8 cellular contexts compared by ENCODE assay signal in the genomic region with DNA sequence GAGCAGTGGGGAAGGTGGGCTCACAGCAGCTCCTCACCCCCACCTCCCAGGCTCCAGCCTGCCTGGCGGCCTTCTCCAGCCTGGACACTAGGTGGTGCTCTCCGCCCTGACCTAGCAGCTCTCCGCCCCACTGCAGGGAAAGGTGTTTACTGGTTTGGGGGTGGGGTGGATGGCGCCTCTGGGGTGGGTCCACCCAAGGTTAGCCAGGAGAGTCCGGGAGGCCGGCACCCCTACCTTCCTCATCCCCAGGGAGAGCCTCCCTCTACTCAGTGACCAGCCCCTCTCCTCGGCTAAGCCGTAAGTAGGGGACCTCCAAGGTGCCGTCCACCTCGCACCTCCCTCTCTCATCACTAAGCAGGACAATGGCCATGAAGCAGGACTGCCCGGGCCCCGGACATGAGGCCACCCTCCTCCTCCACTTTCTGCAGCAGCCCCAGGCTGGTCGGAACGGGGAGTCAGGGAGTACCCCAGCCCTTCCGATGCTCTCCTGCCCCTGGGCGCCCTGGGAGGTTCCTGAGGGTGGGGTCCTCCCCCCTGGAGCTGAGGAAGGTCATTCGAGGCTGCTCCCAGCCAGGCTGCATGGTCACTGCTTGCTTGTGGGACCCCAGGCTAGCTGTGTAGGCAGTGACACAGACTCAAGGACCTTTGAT.
A peak's percentile ranks its signal among the peaks of the same experiment; 100 is the strongest.
DNase-seq lines count a peak whose midpoint lies in the region; ATAC-seq and TF ChIP-seq lines count a peak whose summit lies in the region.

No MANE protein-coding gene starts in this region.

- H3K4me3 Mint-ChIP-seq in endothelial cell (ENCODE audit: unreplicated experiment) (no peak overlapping the region), mesothelial cell of epicardium (peak overlapping the region; percentile 45)

- H3K36me3 Mint-ChIP-seq in endothelial cell (ENCODE audit: low read depth, unreplicated experiment) (no peaks in the 10 kb centered on the region), mesothelial cell of epicardium (no peaks in the 10 kb centered on the region)

- ATAC-seq in GM19395 (IDR thresholded peaks at IDR 0.05; ENCODE audit: unreplicated experiment), result no peak

- H3K9me3 Mint-ChIP-seq in endothelial cell (ENCODE audit: unreplicated experiment) (no peaks in the 10 kb centered on the region), mesothelial cell of epicardium (no peaks in the 10 kb centered on the region)

- TF ChIP-seq CTCF in endothelial cell (IDR thresholded peaks at IDR 0.05; ENCODE audit: unreplicated experiment) (peak; percentile 79), mesothelial cell of epicardium (IDR thresholded peaks at IDR 0.05; ENCODE audit: unreplicated experiment) (peak; percentile 59)

- DNase-seq in activated gamma-delta T cell treated with Interleukin-2 at 50 U/mL for 16 hours (peak; percentile 58), activated gamma-delta T cell (lab: John Stamatoyannopoulos, UW) (no peak), NCI-H226 (peak; percentile 20), endothelial cell (ENCODE audit: low spot score) (peak; percentile 72), mesothelial cell of epicardium (ENCODE audit: low spot score in 2 of 2, unreplicated experiment in 2 of 2) (peak in 1 of 2 experiments; percentile 67)
- peak; percentile 16 to 35 for DNase-seq in activated CD8-positive, alpha-beta memory T cell treated with anti-CD3 and anti-CD28 coated beads for 1 hour (ENCODE audit: extremely low read depth in 1 of 2, low read depth in 1 of 2)
- peak; percentile 18 for DNase-seq in stimulated activated CD8-positive, alpha-beta memory T cell treated with anti-CD3 and anti-CD28 coated beads, Interleukin-7, amount 100 ng/mL, for 24 hours (ENCODE audit: low read depth)

- no peak overlapping the region for H3K27ac Mint-ChIP-seq in endothelial cell (ENCODE audit: unreplicated experiment)
- H3K27ac Mint-ChIP-seq in mesothelial cell of epicardium, result no peak overlapping the region

- H3K27me3 Mint-ChIP-seq in endothelial cell (ENCODE audit: unreplicated experiment), result peaks cover 12% of the 10 kb centered on the region
- peaks cover 5% of the 10 kb centered on the region for H3K27me3 Mint-ChIP-seq in mesothelial cell of epicardium (ENCODE audit: low read depth)

- no peaks in the 10 kb centered on the region for H3K4me1 Mint-ChIP-seq in endothelial cell (ENCODE audit: unreplicated experiment)
- peaks cover 4% of the 10 kb centered on the region for H3K4me1 Mint-ChIP-seq in mesothelial cell of epicardium
